12 cellular contexts compared by ENCODE assay signal in the genomic region with DNA sequence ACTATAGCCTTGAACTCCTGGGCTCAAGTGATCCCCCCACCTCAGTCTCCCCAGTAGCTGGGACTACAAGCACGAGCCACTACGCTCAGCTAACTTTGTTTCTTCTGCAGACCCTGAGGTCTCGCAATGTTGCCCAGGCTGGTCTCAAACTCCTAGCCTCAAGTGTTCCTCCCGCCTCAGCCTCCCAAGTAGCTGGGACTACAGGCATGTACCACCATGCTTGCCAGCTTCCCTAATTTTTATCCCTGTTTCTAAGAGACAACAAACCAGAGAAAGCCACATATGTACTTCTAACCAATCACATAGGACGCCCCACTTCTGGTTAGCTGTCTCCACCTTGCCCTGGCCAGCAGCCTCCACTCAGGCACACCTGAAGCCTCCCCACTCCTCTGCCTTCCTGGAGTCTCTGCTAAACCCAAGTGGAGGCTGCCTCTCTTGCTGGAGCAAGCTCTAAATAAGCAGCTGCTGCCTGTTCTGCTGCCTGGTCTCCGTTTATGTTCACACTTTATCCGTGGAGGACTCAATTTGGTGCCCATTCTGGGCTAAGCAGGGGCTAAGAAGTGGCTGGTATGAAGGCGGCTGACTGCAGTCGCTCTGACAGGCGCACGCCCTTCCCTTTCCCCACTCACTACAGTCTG. TPM values are rescaled to one million over a fixed set of nuclear protein-coding genes. Genes with fewer than 3 reads are reported as not detected.
DNase-seq lines count a peak whose midpoint lies in the region; ATAC-seq and TF ChIP-seq lines count a peak whose summit lies in the region.
"Had no signal": no experiment of that assay in that cellular context is flagged by ENCODE, and none has a peak within 500 bp of the region (broad histone marks: within the 10 kb centered on the region; RNA-seq: fewer than 3 reads in every experiment).

No MANE protein-coding gene starts in this region.

- H3K4me1 Mint-ChIP-seq in nephron progenitor cell = peaks cover 52% of the 10 kb centered on the region

- peaks cover 8% of the 10 kb centered on the region for H3K36me3 Mint-ChIP-seq in nephron progenitor cell (ENCODE audit: low read depth)

- H3K4me1 ChIP-seq in left ventricle myocardium inferior (peaks cover 62% of the 10 kb centered on the region), uterus (peaks cover 6 to 25% of the 10 kb centered on the region in 2 donors)

- H3K27ac Mint-ChIP-seq in nephron progenitor cell = peak overlapping the region; percentile 41

- H3K27me3 ChIP-seq in left ventricle myocardium inferior (ENCODE audit: low read depth) (no peaks in the 10 kb centered on the region), uterus (no peaks in the 10 kb centered on the region)
- H3K27me3 ChIP-seq: ovary had no signal

- no peak for ATAC-seq in GM21717 (IDR thresholded peaks at IDR 0.05; ENCODE audit: unreplicated experiment)

- H3K4me3 ChIP-seq in left ventricle myocardium inferior = no peak overlapping the region
- no peak overlapping the region for H3K4me3 ChIP-seq in uterus
- no peak overlapping the region for H3K4me3 ChIP-seq in foreskin fibroblast (ENCODE audit: low read depth in 1 of 2, low read length in 2 of 2)
- H3K4me3 ChIP-seq: ovary had no signal

- peak overlapping the region; percentile 37 for H3K4me3 Mint-ChIP-seq in nephron progenitor cell

- no peaks in the 10 kb centered on the region for H3K36me3 ChIP-seq in left ventricle myocardium inferior
- no peaks in the 10 kb centered on the region for H3K36me3 ChIP-seq in uterus
- H3K36me3 ChIP-seq: ovary had no signal

- intact Hi-C loops in left ventricle myocardium inferior (cut with micrococcal nuclease) (no loop called here), cardiac septum (cut with DNase I) (no loop called here), uterus (cut with DNase I; ENCODE audit: low total_unique reads) (loop anchor here (10.0 kb wide), 1 partner anchor 81 kb away; no protein-coding TSS in a partner anchor)

- H3K27ac ChIP-seq in left ventricle myocardium inferior (replicated peaks) (peak overlapping the region; percentile 77), cingulate gyrus (ENCODE audit: low read depth, low read length) (peak overlapping the region; percentile 86), uterus (peak overlapping the region; percentile 82 to 87)

- H3K9me3 Mint-ChIP-seq in nephron progenitor cell = no peaks in the 10 kb centered on the region

- no peak for DNase-seq in left ventricle myocardium inferior
- no peak for DNase-seq in cardiac septum (ENCODE audit: low spot score)
- DNase-seq in nephron progenitor cell = no peak
- no peak for DNase-seq in uterus
- DNase-seq in foreskin fibroblast = no peak
- no peak for DNase-seq in cerebellar nuclear complex (lab: John Stamatoyannopoulos, UW)
- DNase-seq: Caco-2; Kasumi-1; stimulated activated naive CD4-positive, alpha-beta T cell treated with Interleukin-2 at 50 U/mL for 16 hours had no signal

- no peaks in the 10 kb centered on the region for H3K9me3 ChIP-seq in left ventricle myocardium inferior (replicated peaks)
- no peaks in the 10 kb centered on the region for H3K9me3 ChIP-seq in uterus
- H3K9me3 ChIP-seq: Caco-2, ovary had no signal

- TF ChIP-seq CTCF in left ventricle myocardium inferior (IDR thresholded peaks at IDR 0.05; ENCODE audit: borderline replicate concordance) = no peak
- no peak for TF ChIP-seq CTCF in nephron progenitor cell (IDR thresholded peaks at IDR 0.05)
- TF ChIP-seq CTCF in uterus (IDR thresholded peaks at IDR 0.05) = no peak
- no peak for TF ChIP-seq CTCF in foreskin fibroblast (IDR thresholded peaks at IDR 0.05; ENCODE audit: low read depth, low read length)

- TF ChIP-seq POLR2A in uterus (IDR thresholded peaks at IDR 0.05) = no peak

- H3K27me3 Mint-ChIP-seq in nephron progenitor cell (ENCODE audit: low read depth, poor library complexity) = peaks cover 11% of the 10 kb centered on the region

RNA-seq across cellular contexts. Expression of a gene that starts 24.7 kb away (rescaled TPM):
- total RNA-seq in left ventricle myocardium inferior = 38.6 TPM
- 27.2 TPM for total RNA-seq in cardiac septum
- total RNA-seq in uterus = 10 to 100 TPM in 3 of 4 donors, 1 to 10 TPM in 1; 3.2 to 43.6 (median 35.6) TPM

RNA-seq across cellular contexts. Expression of a gene that starts 40.5 kb away (rescaled TPM):
- total RNA-seq in left ventricle myocardium inferior (3.2 TPM), cardiac septum (3.0 TPM), uterus (10 to 100 TPM in 2 of 4 donors, 1 to 10 TPM in 1, not detected in 1; 4.1 to 31.0 (median 11.5) TPM)
